In genomic region chr2:105820151-105820550, GRCh38 we compare ENCODE assay signal across 20 cellular contexts.
DNase-seq lines count a peak whose midpoint lies in the region; ATAC-seq lines count a peak whose summit lies in the region.
"Had no signal": no experiment of that assay in that cellular context is flagged by ENCODE, and none has a peak within 500 bp of the region (broad histone marks: within the 10 kb centered on the region; RNA-seq: fewer than 3 reads in every experiment).

No MANE protein-coding gene starts in this region.

- no peaks in the 10 kb centered on the region for H3K27me3 Mint-ChIP-seq in stimulated activated naive CD8-positive, alpha-beta T cell treated with anti-CD3 and anti-CD28 coated beads, Interleukin-15, Interleukin-2, amounts not matched to agents 100 ng/mL and 50 ng/mL, for 24 hours
- no peaks in the 10 kb centered on the region for H3K27me3 Mint-ChIP-seq in activated T-helper 17 cell treated with anti-CD3 and anti-CD28 coated beads, Interleukin-2, amount 50 U/mL, for 72 hours
- no peaks in the 10 kb centered on the region for H3K27me3 Mint-ChIP-seq in naive thymus-derived CD8-positive, alpha-beta T cell

- ATAC-seq in stimulated activated naive CD8-positive, alpha-beta T cell treated with anti-CD3 and anti-CD28 coated beads, Interleukin-15, Interleukin-2, amounts not matched to agents 100 U/mL and 50 U/mL, for 24 hours: no peak
- no peak for ATAC-seq in activated T-helper 17 cell treated with anti-CD3 and anti-CD28 coated beads, Interleukin-2, amount 50 U/mL, for 72 hours (replicated peaks)
- no peak for ATAC-seq in naive thymus-derived CD8-positive, alpha-beta T cell
- ATAC-seq: body of pancreas, esophagus mucosa, HepG2, lower lobe of right lung, upper lobe of right lung had no signal

- peaks cover 74% of the 10 kb centered on the region for H3K36me3 Mint-ChIP-seq in stimulated activated naive CD8-positive, alpha-beta T cell treated with anti-CD3 and anti-CD28 coated beads, Interleukin-15, Interleukin-2, amounts not matched to agents 100 ng/mL and 50 ng/mL, for 24 hours (ENCODE audit: low read depth)
- peaks cover 92% of the 10 kb centered on the region for H3K36me3 Mint-ChIP-seq in activated T-helper 17 cell treated with anti-CD3 and anti-CD28 coated beads, Interleukin-2, amount 50 U/mL, for 72 hours (ENCODE audit: low read depth)
- peaks cover 5 to 72% (median 32%) of the 10 kb centered on the region in 3 donors for H3K36me3 Mint-ChIP-seq in naive thymus-derived CD8-positive, alpha-beta T cell

- peak overlapping the region; percentile 71 for H3K27ac Mint-ChIP-seq in stimulated activated naive CD8-positive, alpha-beta T cell treated with anti-CD3 and anti-CD28 coated beads, Interleukin-15, Interleukin-2, amounts not matched to agents 100 ng/mL and 50 ng/mL, for 24 hours
- H3K27ac Mint-ChIP-seq in activated T-helper 17 cell treated with anti-CD3 and anti-CD28 coated beads, Interleukin-2, amount 50 U/mL, for 72 hours: peak overlapping the region; percentile 73
- H3K27ac Mint-ChIP-seq in naive thymus-derived CD8-positive, alpha-beta T cell: peak overlapping the region; percentile 49 to 94 (median 80)

- peaks cover 83% of the 10 kb centered on the region for H3K4me1 Mint-ChIP-seq in stimulated activated naive CD8-positive, alpha-beta T cell treated with anti-CD3 and anti-CD28 coated beads, Interleukin-15, Interleukin-2, amounts not matched to agents 100 ng/mL and 50 ng/mL, for 24 hours (ENCODE audit: low read depth)
- H3K4me1 Mint-ChIP-seq in activated T-helper 17 cell treated with anti-CD3 and anti-CD28 coated beads, Interleukin-2, amount 50 U/mL, for 72 hours: peaks cover 44% of the 10 kb centered on the region
- peaks cover 46 to 90% (median 87%) of the 10 kb centered on the region in 4 donors for H3K4me1 Mint-ChIP-seq in naive thymus-derived CD8-positive, alpha-beta T cell

- POLR2A ChIA-PET in naive thymus-derived CD8-positive, alpha-beta T cell (lab: Charles Lee): no interaction called here

- H3K4me3 Mint-ChIP-seq in stimulated activated naive CD8-positive, alpha-beta T cell treated with anti-CD3 and anti-CD28 coated beads, Interleukin-15, Interleukin-2, amounts not matched to agents 100 ng/mL and 50 ng/mL, for 24 hours: no peak overlapping the region
- H3K4me3 Mint-ChIP-seq in activated T-helper 17 cell treated with anti-CD3 and anti-CD28 coated beads, Interleukin-2, amount 50 U/mL, for 72 hours: peak overlapping the region; percentile 56
- H3K4me3 Mint-ChIP-seq in naive thymus-derived CD8-positive, alpha-beta T cell: peak overlapping the region in 4 of 10 donors; percentile 22 to 55 (median 46)

- H3K9me3 Mint-ChIP-seq in stimulated activated naive CD8-positive, alpha-beta T cell treated with anti-CD3 and anti-CD28 coated beads, Interleukin-15, Interleukin-2, amounts not matched to agents 100 ng/mL and 50 ng/mL, for 24 hours: no peaks in the 10 kb centered on the region
- H3K9me3 Mint-ChIP-seq in activated T-helper 17 cell treated with anti-CD3 and anti-CD28 coated beads, Interleukin-2, amount 50 U/mL, for 72 hours: no peaks in the 10 kb centered on the region
- H3K9me3 Mint-ChIP-seq in naive thymus-derived CD8-positive, alpha-beta T cell: no peaks in the 10 kb centered on the region

- no peak for DNase-seq in stimulated activated naive CD8-positive, alpha-beta T cell treated with anti-CD3 and anti-CD28 coated beads, Interleukin-15, Interleukin-2, amounts not matched to agents 100 U/mL and 50 U/mL, for 24 hours
- no peak for DNase-seq in naive thymus-derived CD8-positive, alpha-beta T cell
- DNase-seq in pons (ENCODE audit: low spot score) (no peak), ureter (ENCODE audit: low spot score) (no peak)
- DNase-seq in stimulated activated CD4-positive, alpha-beta T cell treated with anti-CD3 and anti-CD28 coated beads, Interleukin-2, amount 100 ng/mL, for 48 hours: no peak
- DNase-seq: activated CD4-positive, alpha-beta T cell treated with anti-CD3 and anti-CD28 coated beads, Interleukin-2, amount 50 U/mL, for 1 hour; activated T-cell treated with anti-CD3 and anti-CD28 coated beads for 4 hours; body of pancreas; effector CD8-positive, alpha-beta T cell; lower lobe of right lung; NCI-H1092; NCI-H2081 treated with DMSO at 0.1 percent for 48 hours; OCI-M1; Right ventricle myocardium superior; SW 1271; upper lobe of right lung had no signal
